In the genomic region with DNA sequence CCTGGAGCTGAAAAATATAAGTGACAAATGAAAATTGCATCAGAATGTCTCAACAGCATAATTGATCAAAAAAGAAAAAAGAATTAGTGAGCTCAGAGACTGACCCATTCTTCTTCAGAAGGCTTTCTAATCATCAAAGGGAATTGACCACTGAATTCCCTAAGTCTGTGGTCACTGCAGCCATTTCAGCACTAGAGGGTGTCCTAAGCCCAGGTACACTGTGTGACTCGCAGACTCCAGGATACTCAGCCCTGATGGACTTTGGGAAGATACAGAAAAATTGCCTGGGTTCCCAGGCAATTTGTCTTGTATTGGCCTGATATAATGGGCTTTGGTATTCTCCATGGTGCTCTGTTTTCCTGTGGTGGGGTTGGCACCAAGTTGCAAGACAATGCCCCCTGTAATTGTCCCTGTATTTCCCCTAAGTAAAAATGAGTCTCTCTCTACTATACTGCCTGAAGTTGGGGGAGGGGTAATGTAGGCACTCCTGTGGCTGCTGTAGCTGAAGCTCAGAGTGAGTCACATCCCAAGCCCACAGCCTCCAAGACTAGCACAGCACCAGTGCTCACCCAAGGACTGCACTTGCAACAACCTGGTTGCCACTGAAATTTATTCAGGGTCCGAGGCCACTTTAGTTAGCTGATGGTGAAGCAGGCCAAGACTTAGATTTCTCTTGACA, we compare ENCODE assay signal across 9 cellular contexts.
DNase-seq lines count a peak whose midpoint lies in the region; ATAC-seq and TF ChIP-seq lines count a peak whose summit lies in the region.
"Had no signal": no experiment of that assay in that cellular context is flagged by ENCODE, and none has a peak within 500 bp of the region (broad histone marks: within the 10 kb centered on the region; RNA-seq: fewer than 3 reads in every experiment).

No MANE protein-coding gene starts in this region.

- H3K79me2 ChIP-seq in DND-41 (ENCODE audit: insufficient read depth, low read length), result no peaks in the 10 kb centered on the region

- no peak for DNase-seq in DND-41
- DNase-seq in NCI-H1092 treated with DMSO at 0.1 percent for 48 hours (lab: John Stamatoyannopoulos, UW), result peak; percentile 21
- peak; percentile 45 to 78 for DNase-seq in cardiac fibroblast (ENCODE audit: low read depth in 2 of 2)
- peak; percentile 32 for DNase-seq in mucosa of gallbladder (ENCODE audit: low spot score)
- DNase-seq in activated CD4-positive, CD25-positive, alpha-beta regulatory T cell (lab: John Stamatoyannopoulos, UW), result no peak
- DNase-seq: activated T-cell treated with anti-CD3 and anti-CD28 coated beads, Interleukin-2, amount 50 U/mL, for 48 hours had no signal

- H3K27me3 ChIP-seq in DND-41 (ENCODE audit: insufficient read depth, low read length, poor library complexity), result no peaks in the 10 kb centered on the region

- no peaks in the 10 kb centered on the region for H4K20me1 ChIP-seq in DND-41 (ENCODE audit: insufficient read depth, low read length)

- no peak overlapping the region for H2AFZ ChIP-seq in DND-41 (ENCODE audit: low read depth, low read length)

- H3K36me3 ChIP-seq in DND-41 (ENCODE audit: insufficient read depth, low read length), result no peaks in the 10 kb centered on the region

- ATAC-seq in DND-41 (ENCODE audit: insufficient read depth, low read depth) (no peak), HG03378 (IDR thresholded peaks at IDR 0.05; ENCODE audit: unreplicated experiment) (no peak), HG02610 (IDR thresholded peaks at IDR 0.05; ENCODE audit: unreplicated experiment) (no peak), HG02870 (IDR thresholded peaks at IDR 0.05; ENCODE audit: unreplicated experiment) (no peak)

- no peak overlapping the region for H3K4me3 ChIP-seq in DND-41 (ENCODE audit: low read depth in 1 of 2, low read length in 2 of 2)
- no peak overlapping the region for H3K4me3 ChIP-seq in cardiac fibroblast (replicated peaks in 1 of 2; ENCODE audit: low read depth in 2 of 2, low read length in 2 of 2)

- H3K4me2 ChIP-seq in DND-41 (ENCODE audit: insufficient read depth, low read length), result no peak overlapping the region

- H3K4me1 ChIP-seq in DND-41 (ENCODE audit: insufficient read depth, low read length), result no peaks in the 10 kb centered on the region

- H3K9ac ChIP-seq in DND-41 (ENCODE audit: low read depth, low read length), result no peak overlapping the region

- no peaks in the 10 kb centered on the region for H3K9me3 ChIP-seq in DND-41 (ENCODE audit: insufficient read depth, low read length, severe bottlenecking)

- TF ChIP-seq CTCF in DND-41 (IDR thresholded peaks at IDR 0.05; ENCODE audit: borderline replicate concordance, extremely low read depth, low read length, poor library complexity, severe bottlenecking), result peak; percentile 26
- peak; percentile 72 for TF ChIP-seq CTCF in cardiac fibroblast (IDR thresholded peaks at IDR 0.05; ENCODE audit: low read depth, low read length)

- H3K27ac ChIP-seq in DND-41 (ENCODE audit: low read length), result no peak overlapping the region

Comparison
In these comparisons a context has a peak if more than half of its experiments do, and no peak if none do; other contexts are left out.
1. DNase-seq: peak in NCI-H1092 treated with DMSO at 0.1 percent for 48 hours (single experiment), cardiac fibroblast (2 of 2) and mucosa of gallbladder (single experiment); none in DND-41 (single experiment) and activated CD4-positive, CD25-positive, alpha-beta regulatory T cell (0 of 4).